8 cellular contexts compared by ENCODE assay signal in genomic region chr2:217899231-217900009, GRCh38.
DNase-seq lines count a peak whose midpoint lies in the region; ATAC-seq and TF ChIP-seq lines count a peak whose summit lies in the region.

No MANE protein-coding gene starts in this region.

- TF ChIP-seq CTCF in SU-DHL-6 (IDR thresholded peaks at IDR 0.05; ENCODE audit: insufficient read depth, low read length, poor library complexity, severe bottlenecking) (peak; percentile 55), prostate gland (IDR thresholded peaks at IDR 0.05) (peak; percentile 30 to 93 (median 68))

- H3F3A ChIP-seq in SU-DHL-6 (ENCODE audit: insufficient read depth) = no peaks in the 10 kb centered on the region

- H3K4me2 ChIP-seq in SU-DHL-6 (ENCODE audit: low read depth, low read length, poor library complexity, severe bottlenecking) = no peak overlapping the region

- DNase-seq in SKM-1 treated with dmso at 0.1 percent for 144 hours (lab: John Stamatoyannopoulos, UW; ENCODE audit: unreplicated experiment) = peak; percentile 64
- DNase-seq in SKM-1 (lab: John Stamatoyannopoulos, UW; ENCODE audit: unreplicated experiment) = no peak
- DNase-seq in HPDE6-E6E7 (ENCODE audit: extremely low spot score) = peak; percentile 86
- DNase-seq in fibroblast of the conjunctiva (ENCODE audit: low read depth) = peak; percentile 73
- peak; percentile 75 for DNase-seq in prostate gland (ENCODE audit: low spot score)
- no peak for DNase-seq in superior temporal gyrus (ENCODE audit: extremely low spot score)

- no peaks in the 10 kb centered on the region for H4K20me1 ChIP-seq in SU-DHL-6 (ENCODE audit: low read depth, low read length)

- ATAC-seq in GM18517 (IDR thresholded peaks at IDR 0.05; ENCODE audit: unreplicated experiment) = no peak

- 28% methylated on average over 11 of the region's 11 CpGs for WGBS in prostate gland

- H3K9me3 ChIP-seq in SU-DHL-6 (ENCODE audit: insufficient read depth, low read length) = no peaks in the 10 kb centered on the region
- H3K9me3 ChIP-seq in prostate gland = no peaks in the 10 kb centered on the region

- no peak overlapping the region for H2AFZ ChIP-seq in SU-DHL-6 (ENCODE audit: low read depth, low read length, severe bottlenecking)

- H3K27ac ChIP-seq in SU-DHL-6 (ENCODE audit: low read depth, low read length) (no peak overlapping the region), prostate gland (peak overlapping the region; percentile 91 to 92)

- H3K9me2 ChIP-seq in SU-DHL-6 (replicated peaks; ENCODE audit: insufficient read depth, low read length) = no peaks in the 10 kb centered on the region

- H3K36me3 ChIP-seq in SU-DHL-6 (ENCODE audit: low read length) (no peaks in the 10 kb centered on the region), prostate gland (peaks cover 0 to 3% of the 10 kb centered on the region in 2 donors)

- peaks cover 10% of the 10 kb centered on the region for H3K4me1 ChIP-seq in prostate gland (replicated peaks)

- TF ChIP-seq POLR2A in prostate gland (IDR thresholded peaks at IDR 0.05) = peak; percentile 52

- H3K27me3 ChIP-seq in SU-DHL-6 (ENCODE audit: low read length) (no peaks in the 10 kb centered on the region), prostate gland (replicated peaks; ENCODE audit: insufficient read depth) (no peaks in the 10 kb centered on the region)

- intact Hi-C loops in prostate gland (cut with DNase I) = loop anchor here (5.0 kb wide), 1 partner anchor 38 kb away; no protein-coding TSS in a partner anchor

- no peak overlapping the region for H3K4me3 ChIP-seq in SU-DHL-6 (ENCODE audit: insufficient read depth, low read length, poor library complexity, severe bottlenecking)
- H3K4me3 ChIP-seq in prostate gland = no peak overlapping the region

- H3K9ac ChIP-seq in SU-DHL-6 (ENCODE audit: low read length) = no peak overlapping the region

- no peaks in the 10 kb centered on the region for H3K79me2 ChIP-seq in SU-DHL-6 (ENCODE audit: insufficient read depth, low read length)

Comparison
In these comparisons a context has a peak if more than half of its experiments do, and no peak if none do; other contexts are left out.
1. DNase-seq: peak in SKM-1 treated with dmso at 0.1 percent for 144 hours (single experiment), HPDE6-E6E7 (single experiment), fibroblast of the conjunctiva (single experiment) and prostate gland (single experiment); none in SKM-1 (single experiment) and superior temporal gyrus (single experiment).